ENCODE assay signal across 14 cellular contexts in the genomic region with DNA sequence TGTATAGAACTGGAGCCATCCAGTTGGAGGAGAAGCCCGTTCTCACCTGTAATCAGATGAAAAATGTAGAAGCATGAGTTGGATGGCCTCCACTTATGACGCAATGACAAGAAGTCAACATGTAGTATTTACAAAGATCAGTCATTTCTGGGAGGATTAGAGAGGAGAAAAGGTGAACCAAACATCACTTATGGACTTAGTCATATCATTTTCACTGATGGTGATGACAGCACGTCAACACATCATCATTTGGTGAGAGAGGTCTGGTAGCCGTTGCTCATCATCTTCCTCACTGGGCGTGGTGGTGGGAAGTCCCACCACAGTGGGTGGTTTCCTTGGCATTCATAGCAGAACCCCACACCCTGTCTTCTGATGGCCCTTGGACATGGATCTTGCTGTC.
A peak's percentile ranks its signal among the peaks of the same experiment; 100 is the strongest.
DNase-seq lines count a peak whose midpoint lies in the region; ATAC-seq lines count a peak whose summit lies in the region.
"Had no signal": no experiment of that assay in that cellular context is flagged by ENCODE, and none has a peak within 500 bp of the region (broad histone marks: within the 10 kb centered on the region; RNA-seq: fewer than 3 reads in every experiment).

No MANE protein-coding gene starts in this region.

- no peak overlapping the region for H3K27ac ChIP-seq in caudate nucleus (ENCODE audit: low read depth, low read length)
- H3K27ac ChIP-seq: cardiac muscle cell, uterus had no signal

- H3K36me3 Mint-ChIP-seq in activated CD8-positive, alpha-beta memory T cell treated with anti-CD3 and anti-CD28 coated beads, Interleukin-2, amount 10 ng/mL, durations not matched to agents 7 days and 5 days: peaks cover 22% of the 10 kb centered on the region
- peaks cover 14% of the 10 kb centered on the region for H3K36me3 Mint-ChIP-seq in activated T-helper 17 cell treated with anti-CD3 and anti-CD28 coated beads, Interleukin-2, amount 50 U/mL, for 72 hours (ENCODE audit: low read depth)

- no peaks in the 10 kb centered on the region for H3K27me3 Mint-ChIP-seq in activated CD8-positive, alpha-beta memory T cell treated with anti-CD3 and anti-CD28 coated beads, Interleukin-2, amount 10 ng/mL, durations not matched to agents 7 days and 5 days
- H3K27me3 Mint-ChIP-seq in activated T-helper 17 cell treated with anti-CD3 and anti-CD28 coated beads, Interleukin-2, amount 50 U/mL, for 72 hours: peaks cover 3% of the 10 kb centered on the region

- ATAC-seq in activated CD8-positive, alpha-beta memory T cell treated with anti-CD3 and anti-CD28 coated beads, Interleukin-2, amount 10 ng/mL, durations not matched to agents 7 days and 5 days: peak; percentile 82
- peak; percentile 72 for ATAC-seq in HG02610 (IDR thresholded peaks at IDR 0.05; ENCODE audit: unreplicated experiment)
- peak; percentile 92 for ATAC-seq in activated T-helper 17 cell treated with anti-CD3 and anti-CD28 coated beads, Interleukin-2, amount 50 U/mL, for 72 hours (replicated peaks)

- no peaks in the 10 kb centered on the region for H3K9me3 Mint-ChIP-seq in activated CD8-positive, alpha-beta memory T cell treated with anti-CD3 and anti-CD28 coated beads, Interleukin-2, amount 10 ng/mL, durations not matched to agents 7 days and 5 days (ENCODE audit: low read depth)
- H3K9me3 Mint-ChIP-seq in activated T-helper 17 cell treated with anti-CD3 and anti-CD28 coated beads, Interleukin-2, amount 50 U/mL, for 72 hours: no peaks in the 10 kb centered on the region
- H3K9me3 Mint-ChIP-seq: neural crest cell had no signal

- no peak overlapping the region for H3K4me3 Mint-ChIP-seq in activated CD8-positive, alpha-beta memory T cell treated with anti-CD3 and anti-CD28 coated beads, Interleukin-2, amount 10 ng/mL, durations not matched to agents 7 days and 5 days
- H3K4me3 Mint-ChIP-seq in activated T-helper 17 cell treated with anti-CD3 and anti-CD28 coated beads, Interleukin-2, amount 50 U/mL, for 72 hours: peak overlapping the region; percentile 47
- H3K4me3 Mint-ChIP-seq: neural crest cell had no signal

- peaks cover 49% of the 10 kb centered on the region for H3K4me1 Mint-ChIP-seq in activated CD8-positive, alpha-beta memory T cell treated with anti-CD3 and anti-CD28 coated beads, Interleukin-2, amount 10 ng/mL, durations not matched to agents 7 days and 5 days
- H3K4me1 Mint-ChIP-seq in activated T-helper 17 cell treated with anti-CD3 and anti-CD28 coated beads, Interleukin-2, amount 50 U/mL, for 72 hours: peaks cover 23% of the 10 kb centered on the region
- H3K4me1 Mint-ChIP-seq: neural crest cell had no signal

- H3K27ac Mint-ChIP-seq in activated CD8-positive, alpha-beta memory T cell treated with anti-CD3 and anti-CD28 coated beads, Interleukin-2, amount 10 ng/mL, durations not matched to agents 7 days and 5 days: peak overlapping the region; percentile 71
- peak overlapping the region; percentile 94 for H3K27ac Mint-ChIP-seq in activated T-helper 17 cell treated with anti-CD3 and anti-CD28 coated beads, Interleukin-2, amount 50 U/mL, for 72 hours

- CTCF ChIA-PET in activated CD8-positive, alpha-beta memory T cell treated with anti-CD3 and anti-CD28 coated beads, Interleukin-2, amount 10 ng/mL, durations not matched to agents 7 days and 5 days (lab: Charles Lee): interaction anchor here (1.5 to 1.6 kb wide), 2 partner anchors 14 to 40 kb away, joined by 3 to 6 read pairs; no protein-coding TSS in a partner anchor

- DNase-seq in activated CD8-positive, alpha-beta memory T cell treated with anti-CD3 and anti-CD28 coated beads, Interleukin-2, amount 10 ng/mL, durations not matched to agents 7 days and 5 days: peak; percentile 85
- DNase-seq in activated CD8-positive, alpha-beta memory T cell treated with anti-CD3 and anti-CD28 coated beads for 24 hours: no peak
- DNase-seq in stimulated activated CD4-positive, alpha-beta T cell treated with anti-CD3 and anti-CD28 coated beads, Interleukin-2, amount 100 ng/mL, for 48 hours: peak; percentile 27 to 29
- no peak for DNase-seq in NCI-H510A treated with DMSO at 0.1 percent for 48 hours (lab: John Stamatoyannopoulos, UW)
- DNase-seq in iPS-NIHi11 (ENCODE audit: low spot score): no peak
- no peak for DNase-seq in caudate nucleus (lab: John Stamatoyannopoulos, UW)
- DNase-seq: heart right ventricle, NCI-H2029 treated with DMSO at 0.1 percent for 48 hours, SIG-M5, uterus had no signal

Comparison
In these comparisons a context has a peak if more than half of its experiments do, and no peak if none do; other contexts are left out.
1. DNase-seq: peak in activated CD8-positive, alpha-beta memory T cell treated with anti-CD3 and anti-CD28 coated beads, Interleukin-2, amount 10 ng/mL, durations not matched to agents 7 days and 5 days (single experiment) and stimulated activated CD4-positive, alpha-beta T cell treated with anti-CD3 and anti-CD28 coated beads, Interleukin-2, amount 100 ng/mL, for 48 hours (2 of 2); none in activated CD8-positive, alpha-beta memory T cell treated with anti-CD3 and anti-CD28 coated beads for 24 hours (single experiment), NCI-H510A treated with DMSO at 0.1 percent for 48 hours (single experiment), iPS-NIHi11 (single experiment) and caudate nucleus (0 of 61).
2. Peak in every context shown above with its lines, with median percentiles within 50 percentile points of each other: ATAC-seq.